1 cellular context compared by ENCODE assay signal in genomic region chr2:36541891-36542595, GRCh38.
TF ChIP-seq lines count a peak whose summit lies in the region.

No MANE protein-coding gene starts in this region.

TF ChIP-seq in GM23338, 12 proteins besides CTCF, POLR2A, EP300 and RAD21 (continued from another document):
- TF ChIP-seq ZNF462 (CRISPR knock-in tag; IDR thresholded peaks at IDR 0.05) (no peak), ZNF114 (CRISPR knock-in tag; IDR thresholded peaks at IDR 0.05) (no peak), EZH2 (IDR thresholded peaks at IDR 0.05; ENCODE audit: low read depth, unreplicated experiment) (no peak), EZH2phosphoT487 (IDR thresholded peaks at IDR 0.05; ENCODE audit: unreplicated experiment) (no peak)
TF ChIP-seq in GM23338: peak in this region for 0.
